Comparison of ENCODE assay signal across 11 cellular contexts in genomic region chr3:4583441-4583840, GRCh38.
DNase-seq lines count a peak whose midpoint lies in the region; ATAC-seq, FAIRE-seq and TF ChIP-seq lines count a peak whose summit lies in the region.
"Had no signal": no experiment of that assay in that cellular context is flagged by ENCODE, and none has a peak within 500 bp of the region (broad histone marks: within the 10 kb centered on the region; RNA-seq: fewer than 3 reads in every experiment).

No MANE protein-coding gene starts in this region.

- H3K27ac ChIP-seq in adrenal gland (peak overlapping the region in 4 of 5 donors; percentile 34 to 77 (median 54)), left ventricle myocardium inferior (replicated peaks) (peak overlapping the region; percentile 78), pancreas (no peak overlapping the region)
- H3K27ac ChIP-seq: cardiac muscle cell had no signal

- intact Hi-C loops in adrenal gland (cut with DNase I), result no loop called here
- intact Hi-C loops in left ventricle myocardium inferior (cut with micrococcal nuclease), result loop anchor here (10.0 kb wide), 1 partner anchor 89 kb away; the partner anchor contains the start of gene ITPR1
- intact Hi-C loops in pancreas (cut with DNase I), result no loop called here

- H3K9me3 ChIP-seq in adrenal gland (replicated peaks in 1 of 3) (no peaks in the 10 kb centered on the region), left ventricle myocardium inferior (replicated peaks) (no peaks in the 10 kb centered on the region), pancreas (no peaks in the 10 kb centered on the region)

- no peak for FAIRE-seq in pancreas (lab: Jason Lieb, UNC)

- 27 to 36% (median 30%) methylated on average over 5 of the region's 5 CpGs for WGBS in adrenal gland, 4 donors
- 65 to 71% methylated on average over 5 of the region's 5 CpGs for WGBS in pancreas, 2 donors

- H3K4me3 ChIP-seq in adrenal gland (no peak overlapping the region), left ventricle myocardium inferior (peak overlapping the region; percentile 54), pancreas (no peak overlapping the region)
- H3K4me3 ChIP-seq: cardiac muscle cell had no signal

- H3K27me3 ChIP-seq in adrenal gland, result no peaks in the 10 kb centered on the region
- H3K27me3 ChIP-seq in left ventricle myocardium inferior (ENCODE audit: low read depth), result no peaks in the 10 kb centered on the region
- no peaks in the 10 kb centered on the region for H3K27me3 ChIP-seq in pancreas
- H3K27me3 ChIP-seq: cardiac muscle cell had no signal

- TF ChIP-seq CTCF in adrenal gland (IDR thresholded peaks at IDR 0.05), result no peak
- TF ChIP-seq CTCF in left ventricle myocardium inferior (IDR thresholded peaks at IDR 0.05; ENCODE audit: borderline replicate concordance), result no peak
- no peak for TF ChIP-seq CTCF in pancreas (IDR thresholded peaks at IDR 0.05)

- DNase-seq in AG08396 (ENCODE audit: low spot score), result peak; percentile 29
- peak in 4 of 7 donors; percentile 37 to 56 (median 47) for DNase-seq in adrenal gland
- no peak for DNase-seq in left ventricle myocardium inferior
- DNase-seq in pancreas, result no peak
- DNase-seq in OCI-M2 (lab: John Stamatoyannopoulos, UW; ENCODE audit: unreplicated experiment), result no peak
- no peak for DNase-seq in putamen (ENCODE audit: low spot score)
- DNase-seq in SKM-1 treated with dmso at 0.1 percent for 144 hours (lab: John Stamatoyannopoulos, UW; ENCODE audit: unreplicated experiment), result no peak
- DNase-seq: AML-193, Karpas-422 had no signal

- H3K4me1 ChIP-seq in adrenal gland (replicated peaks in 1 of 2), result peaks cover 38 to 74% of the 10 kb centered on the region in 2 donors
- H3K4me1 ChIP-seq in left ventricle myocardium inferior, result peaks cover 79% of the 10 kb centered on the region
- H3K4me1 ChIP-seq in pancreas, result peaks cover 0 to 5% (median 0%) of the 10 kb centered on the region in 3 donors

- ATAC-seq in pancreas (peak in 3 of 4 donors; percentile 37 to 44 (median 40)), GM18870 (IDR thresholded peaks at IDR 0.05; ENCODE audit: unreplicated experiment) (no peak)

- no peaks in the 10 kb centered on the region for H3K36me3 ChIP-seq in adrenal gland (replicated peaks in 1 of 2)
- H3K36me3 ChIP-seq in left ventricle myocardium inferior, result no peaks in the 10 kb centered on the region
- H3K36me3 ChIP-seq in pancreas, result no peaks in the 10 kb centered on the region
- H3K36me3 ChIP-seq: cardiac muscle cell had no signal

- TF ChIP-seq POLR2A in adrenal gland (IDR thresholded peaks at IDR 0.05), result no peak

Comparison
In these comparisons a context has a peak if more than half of its experiments do, and no peak if none do; other contexts are left out.
1. DNase-seq: peak in AG08396 (single experiment) and adrenal gland (4 of 7); none in left ventricle myocardium inferior (single experiment), pancreas (0 of 6), OCI-M2 (single experiment), putamen (single experiment) and SKM-1 treated with dmso at 0.1 percent for 144 hours (single experiment).
2. H3K27ac ChIP-seq: peak in adrenal gland (4 of 5) and left ventricle myocardium inferior (single experiment); none in pancreas (0 of 4).